In genomic region chr1:4495809-4496208, GRCh38 we compare ENCODE assay signal across 16 cellular contexts.
A peak's percentile ranks its signal among the peaks of the same experiment; 100 is the strongest.
DNase-seq lines count a peak whose midpoint lies in the region; ATAC-seq, FAIRE-seq and TF ChIP-seq lines count a peak whose summit lies in the region.
"Had no signal": no experiment of that assay in that cellular context is flagged by ENCODE, and none has a peak within 500 bp of the region (broad histone marks: within the 10 kb centered on the region; RNA-seq: fewer than 3 reads in every experiment).

No MANE protein-coding gene starts in this region.

- no TSS peak for BruUV-seq in GM12878 (replicated peaks; lab: Mats Ljungman, UMichigan)

- TF ChIP-seq RAD21 in GM12878 (IDR thresholded peaks at IDR 0.05; ENCODE audit: insufficient read depth, low read depth, low read length) = no peak

- H3K4me1 ChIP-seq in HEK293 (ENCODE audit: control insufficient read depth, insufficient read depth, low read length) (no peaks in the 10 kb centered on the region), GM12878 (ENCODE audit: control insufficient read depth, insufficient read depth, low read length) (no peaks in the 10 kb centered on the region), sigmoid colon (no peaks in the 10 kb centered on the region)
- H3K4me1 ChIP-seq: BE2C had no signal

- TF ChIP-seq CTCF in HEK293 (tag by site-specific recombination; IDR thresholded peaks at IDR 0.05) (no peak), GM12878 (IDR thresholded peaks at IDR 0.05 in 2 of 3, conservative IDR thresholded peaks at IDR 0.05 in 1 of 3; ENCODE audit: control insufficient read depth in 2 of 3, extremely low read depth in 1 of 3, insufficient read depth in 1 of 3, low read depth in 3 of 3, low read length in 3 of 3) (no peak), sigmoid colon (IDR thresholded peaks at IDR 0.05) (no peak)

- FAIRE-seq in GM12878 (lab: Jason Lieb, UNC) = no peak
- FAIRE-seq: A204.1, GM19239, H1 had no signal

- no peaks in the 10 kb centered on the region for H4K20me1 ChIP-seq in GM12878 (ENCODE audit: control insufficient read depth, insufficient read depth)

- CTCF ChIA-PET in HEK293 (lab: Yijun Ruan, JAX) = no interaction called here
- CTCF ChIA-PET in GM12878 (lab: Yijun Ruan, JAX) = no interaction called here

- H3K4me3 ChIP-seq in HEK293 (ENCODE audit: low read depth, low read length) = no peak overlapping the region
- no peak overlapping the region for H3K4me3 ChIP-seq in GM12878
- H3K4me3 ChIP-seq in sigmoid colon = no peak overlapping the region

- SMC1A ChIA-PET in GM12878 (lab: Charles Lee; ENCODE audit: uncharacterized antibody, unreplicated experiment) = no interaction called here

- H3K27me3 ChIP-seq in GM12878 (replicated peaks in 1 of 2; ENCODE audit: control insufficient read depth in 2 of 2, insufficient read depth in 2 of 2, low read length in 1 of 2) (no peaks in the 10 kb centered on the region), sigmoid colon (peaks cover 0 to 10% (median 0%) of the 10 kb centered on the region in 3 donors)
- H3K27me3 ChIP-seq: BE2C had no signal

- H3K79me2 ChIP-seq in GM12878 (ENCODE audit: control insufficient read depth, insufficient read depth, low read length) = no peaks in the 10 kb centered on the region

- no peak overlapping the region for H2AFZ ChIP-seq in GM12878 (ENCODE audit: control insufficient read depth, low read depth, low read length)

- TF ChIP-seq EP300 in GM12878 (IDR thresholded peaks at IDR 0.05; ENCODE audit: borderline replicate concordance in 1 of 2, control insufficient read depth in 1 of 2, low read depth in 2 of 2, low read length in 2 of 2) = no peak
- no peak for TF ChIP-seq EP300 in sigmoid colon (IDR thresholded peaks at IDR 0.05)

- POLR2A ChIA-PET in HEK293 (lab: Yijun Ruan, JAX) (no interaction called here), GM12878 (lab: Charles Lee) (no interaction called here)

- intact Hi-C loops in GM12878 (cut with micrococcal nuclease; ENCODE audit: unreplicated experiment) (no loop called here), sigmoid colon (cut with DNase I) (no loop called here)

- H3K9ac ChIP-seq in GM12878 (ENCODE audit: control insufficient read depth, insufficient read depth, low read length) = no peak overlapping the region

- ATAC-seq in GM12878 (no peak), HG02763 (IDR thresholded peaks at IDR 0.05; ENCODE audit: unreplicated experiment) (no peak)

- H3K36me3 ChIP-seq in HEK293 (ENCODE audit: control insufficient read depth in 2 of 2, insufficient read depth in 1 of 2, low read length in 2 of 2) = no peaks in the 10 kb centered on the region
- H3K36me3 ChIP-seq in GM12878 (ENCODE audit: control insufficient read depth in 2 of 2, insufficient read depth in 2 of 2, low read length in 1 of 2) = no peaks in the 10 kb centered on the region
- H3K36me3 ChIP-seq in sigmoid colon = no peaks in the 10 kb centered on the region
- H3K36me3 ChIP-seq: BE2C had no signal

- TF ChIP-seq POLR2A in GM12878 (IDR thresholded peaks at IDR 0.05; ENCODE audit: low read depth, low read length) = no peak
- no peak for TF ChIP-seq POLR2A in sigmoid colon (IDR thresholded peaks at IDR 0.05)

- no peak for DNase-seq in GM12878 (ENCODE audit: low read depth, low spot score)
- DNase-seq in sigmoid colon = peak; percentile 19
- DNase-seq in NCI-H2107 (lab: John Stamatoyannopoulos, UW) = no peak
- DNase-seq in G401 (ENCODE audit: low spot score) = no peak
- DNase-seq: ACHN; BE2C; CD4-positive, alpha-beta memory T cell; DMS153; DMS79; GF-D8; H9 had no signal

- WGBS in GM12878 (ENCODE audit: insufficient coverage, insufficient replicate concordance, low lambda C conversion rate, missing lambda C conversion rate) = 27% methylated on average over 11 of the region's 12 CpGs
- WGBS in sigmoid colon, 2 donors = 72 to 82% methylated on average over 12 of the region's 12 CpGs

- H3K4me2 ChIP-seq in GM12878 (ENCODE audit: control insufficient read depth, insufficient read depth) = no peak overlapping the region

- H3K9me3 ChIP-seq in HEK293 (ENCODE audit: control insufficient read depth, insufficient read depth, low read depth, low read length) = no peaks in the 10 kb centered on the region
- H3K9me3 ChIP-seq in GM12878 (replicated peaks; ENCODE audit: control insufficient read depth, insufficient read depth, low read length) = no peaks in the 10 kb centered on the region
- H3K9me3 ChIP-seq in sigmoid colon = no peaks in the 10 kb centered on the region
- H3K9me3 ChIP-seq: BE2C had no signal

- H3K27ac ChIP-seq in HEK293 (ENCODE audit: extremely low read depth, low read depth, low read length) (no peak overlapping the region), GM12878 (ENCODE audit: control insufficient read depth, insufficient read depth) (no peak overlapping the region), sigmoid colon (no peak overlapping the region)

- in situ Hi-C loops in GM12878 (cut with MboI) (no loop called here), G401 (cut with HindIII; ENCODE audit: low sequenced_read_pairs) (no loop called here)

- RAD21 ChIA-PET in GM12878 (lab: Charles Lee; ENCODE audit: unreplicated experiment) = no interaction called here

TF ChIP-seq in HEK293, 187 proteins besides CTCF, POLR2A, EP300 and RAD21:
- TF ChIP-seq ZNF560 (tag by site-specific recombination; IDR thresholded peaks at IDR 0.05; ENCODE audit: borderline replicate concordance) (no peak), SCRT2 (tag by site-specific recombination; IDR thresholded peaks at IDR 0.05) (peak; percentile 72)
TF ChIP-seq in HEK293: peak in this region for 1.

TF ChIP-seq in GM12878, 131 proteins besides CTCF, POLR2A, EP300 and RAD21:
- TF ChIP-seq TCF3 (IDR thresholded peaks at IDR 0.05; ENCODE audit: borderline replicate concordance, insufficient read depth, low read depth, low read length) = 0 out of 2 replicates have a peak, but pooled peaks have one; percentile 45
- no peak for TF ChIP-seq SKIL (IDR thresholded peaks at IDR 0.05; ENCODE audit: low read depth, poor library complexity, severe bottlenecking)
TF ChIP-seq in GM12878: peak in this region for 1.
